1 cellular context compared by ENCODE assay signal in genomic region chr5:80234311-80234948, GRCh38.
TF ChIP-seq lines count a peak whose summit lies in the region.

No MANE protein-coding gene starts in this region.

TF ChIP-seq in GM12878, 131 proteins besides CTCF, POLR2A, EP300 and RAD21 (continued from another document):
- no peak for TF ChIP-seq ASH2L (IDR thresholded peaks at IDR 0.05; ENCODE audit: borderline replicate concordance, low read depth)
